In genomic region chr19:32971715-32972540, GRCh38 we compare ENCODE assay signal across 8 cellular contexts. TPM values are rescaled to one million over a fixed set of nuclear protein-coding genes. Genes with fewer than 3 reads are reported as not detected.
DNase-seq lines count a peak whose midpoint lies in the region; ATAC-seq and TF ChIP-seq lines count a peak whose summit lies in the region.

CEP89 (minus strand) TSS chr19:32971958; CDS start chr19:32971874, 84 bp downstream.
A gene with protein sequence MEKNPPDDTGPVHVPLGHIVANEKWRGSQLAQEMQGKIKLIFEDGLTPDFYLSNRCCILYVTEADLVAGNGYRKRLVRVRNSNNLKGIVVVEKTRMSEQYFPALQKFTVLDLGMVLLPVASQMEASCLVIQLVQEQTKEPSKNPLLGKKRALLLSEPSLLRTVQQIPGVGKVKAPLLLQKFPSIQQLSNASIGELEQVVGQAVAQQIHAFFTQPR (plus strand): TSS chr19:32972242. CDS start chr19:32973197, 955 bp downstream.

- H3K4me1 ChIP-seq in hepatocyte (ENCODE audit: insufficient read depth): peaks cover 5% of the 10 kb centered on the region
- no peaks in the 10 kb centered on the region for H3K4me1 ChIP-seq in rectal smooth muscle tissue (ENCODE audit: control insufficient read depth, insufficient read depth, low read length)

- H3K4me3 ChIP-seq in astrocyte of the cerebellum (ENCODE audit: low read depth, low read length): peak within 1 kb of the TSS; percentile 64
- H3K4me3 ChIP-seq in hepatocyte: peak within 1 kb of the TSS; percentile 43
- H3K4me3 ChIP-seq in rectal smooth muscle tissue (ENCODE audit: low read length): peak within 1 kb of the TSS; percentile 91

- peaks cover 21% of the 10 kb centered on the region for H3K36me3 Mint-ChIP-seq in T-helper 2 cell treated with Interferon-gamma antibody and Interleukin-4, amounts not matched to agents 5 μg/mL and 100 μg/mL, for 36 hours (ENCODE audit: low read depth)

- in situ Hi-C loops in astrocyte of the cerebellum (cut with HindIII; ENCODE audit: low sequenced_read_pairs): no loop called here

- H3K9me3 Mint-ChIP-seq in T-helper 2 cell treated with Interferon-gamma antibody and Interleukin-4, amounts not matched to agents 5 μg/mL and 100 μg/mL, for 36 hours: no peaks in the 10 kb centered on the region

- peak within 1 kb of the TSS; percentile 67 for H2AFZ ChIP-seq in hepatocyte

- no peaks in the 10 kb centered on the region for H3K27me3 ChIP-seq in hepatocyte
- no peaks in the 10 kb centered on the region for H3K27me3 ChIP-seq in rectal smooth muscle tissue (ENCODE audit: control insufficient read depth, insufficient read depth, low read length)

- H3K36me3 ChIP-seq in hepatocyte (replicated peaks; ENCODE audit: insufficient read depth, low read depth) (no peaks in the 10 kb centered on the region), rectal smooth muscle tissue (ENCODE audit: control insufficient read depth, insufficient read depth, low read length) (no peaks in the 10 kb centered on the region)

- peaks cover 18% of the 10 kb centered on the region for H3K79me2 ChIP-seq in hepatocyte

- TF ChIP-seq CTCF in astrocyte of the cerebellum (IDR thresholded peaks at IDR 0.05; ENCODE audit: low read depth, low read length, missing control alignments) (no peak), hepatocyte (IDR thresholded peaks at IDR 0.05; ENCODE audit: poor library complexity) (no peak)

- peaks cover 10% of the 10 kb centered on the region for H3K4me1 Mint-ChIP-seq in T-helper 2 cell treated with Interferon-gamma antibody and Interleukin-4, amounts not matched to agents 5 μg/mL and 100 μg/mL, for 36 hours (ENCODE audit: low read depth)

- ATAC-seq in GM18505 (IDR thresholded peaks at IDR 0.05; ENCODE audit: unreplicated experiment) (peak; percentile 98), HG02970 (IDR thresholded peaks at IDR 0.05; ENCODE audit: low FRiP score, unreplicated experiment) (peak; percentile 99)

- DNase-seq in NCI-H187 treated with DMSO at 0.1 percent for 48 hours (lab: John Stamatoyannopoulos, UW) (peak; percentile 97), astrocyte of the cerebellum (ENCODE audit: low read depth) (peak; percentile 99), hepatocyte (ENCODE audit: low spot score) (peak; percentile 99), cortex of kidney (lab: John Stamatoyannopoulos, UW) (no peak)
- peak; percentile 98 for DNase-seq in T-helper 2 cell treated with Interferon-gamma antibody and Interleukin-4, amounts not matched to agents 5 μg/mL and 100 μg/mL, for 36 hours (ENCODE audit: low spot score)

- 5% methylated on average over 55 of the region's 57 CpGs for WGBS in hepatocyte (ENCODE audit: low lambda C conversion rate, missing lambda C conversion rate)

- peak within 1 kb of the TSS; percentile 90 for H3K27ac Mint-ChIP-seq in T-helper 2 cell treated with Interferon-gamma antibody and Interleukin-4, amounts not matched to agents 5 μg/mL and 100 μg/mL, for 36 hours

- peak; percentile 89 for TF ChIP-seq POLR2A in GM18505 (IDR thresholded peaks at IDR 0.05; ENCODE audit: borderline replicate concordance, extremely low read depth, insufficient read depth, insufficient read length)

- no peaks in the 10 kb centered on the region for H3K9me3 ChIP-seq in hepatocyte (ENCODE audit: low read depth)

- no peaks in the 10 kb centered on the region for H3K27me3 Mint-ChIP-seq in T-helper 2 cell treated with Interferon-gamma antibody and Interleukin-4, amounts not matched to agents 5 μg/mL and 100 μg/mL, for 36 hours (ENCODE audit: low read depth)

- H3K9ac ChIP-seq in rectal smooth muscle tissue (ENCODE audit: low read length): peak within 1 kb of the TSS; percentile 24

- H3K27ac ChIP-seq in hepatocyte: peak within 1 kb of the TSS; percentile 49
- H3K27ac ChIP-seq in rectal smooth muscle tissue (ENCODE audit: low read depth, low read length): peak within 1 kb of the TSS; percentile 81

- peak within 1 kb of the TSS; percentile 98 for H3K4me3 Mint-ChIP-seq in T-helper 2 cell treated with Interferon-gamma antibody and Interleukin-4, amounts not matched to agents 5 μg/mL and 100 μg/mL, for 36 hours

- H3K9me2 ChIP-seq in hepatocyte (replicated peaks; ENCODE audit: insufficient read depth): no peaks in the 10 kb centered on the region

- peak within 1 kb of the TSS; percentile 94 for H3K4me2 ChIP-seq in hepatocyte

- H4K20me1 ChIP-seq in hepatocyte (ENCODE audit: insufficient read depth, poor library complexity, severe bottlenecking): no peaks in the 10 kb centered on the region

RNA-seq across cellular contexts. Expression of gene CEP89, which starts in this region (rescaled TPM):
- total RNA-seq in hepatocyte: 8.1 and 12.1 TPM in 2 replicates
- polyA plus RNA-seq in hepatocyte: 16.4 and 16.6 TPM in 2 replicates

RNA-seq across cellular contexts. Expression of the second gene that starts in this region (rescaled TPM):
- total RNA-seq in hepatocyte: 1.5 and 3.5 TPM in 2 replicates
- 3.6 and 4.5 TPM in 2 replicates for polyA plus RNA-seq in hepatocyte
